In the genomic region with DNA sequence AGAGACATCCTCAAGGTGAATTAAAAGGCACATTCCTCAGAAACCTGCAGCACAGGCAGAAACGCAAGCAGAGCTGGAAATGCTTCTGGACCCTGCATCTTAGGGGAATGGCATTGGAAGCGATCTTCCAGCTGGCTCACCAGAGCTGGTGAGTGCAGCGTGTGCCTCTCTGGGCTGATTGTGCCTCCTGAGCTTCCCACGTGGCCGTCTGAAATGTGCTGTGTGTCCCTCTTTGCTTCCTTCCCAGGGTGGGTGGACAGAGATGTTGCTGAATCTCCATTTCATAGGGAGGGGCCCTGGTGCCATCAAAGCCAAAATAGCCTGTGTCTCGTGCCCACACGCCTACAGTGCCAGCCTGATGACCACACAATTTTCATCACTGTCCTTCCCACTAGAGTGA, we compare ENCODE assay signal across 38 cellular contexts. TPM values are rescaled to one million over a fixed set of nuclear protein-coding genes. Genes with fewer than 3 reads are reported as not detected.
"Had no signal": no experiment of that assay in that cellular context is flagged by ENCODE, and none has a peak within 500 bp of the region (broad histone marks: within the 10 kb centered on the region; RNA-seq: fewer than 3 reads in every experiment).

No MANE protein-coding gene starts in this region.

- H3K9me3 Mint-ChIP-seq: activated T-cell treated with anti-CD3 and anti-CD28 coated beads, Interleukin-2, amount 50 U/mL, for 24 hours; activated T-cell treated with anti-CD3 and anti-CD28 coated beads, Interleukin-2, amount 50 U/mL, for 4 hours; central memory CD8-positive, alpha-beta T cell had no signal

- H3K27me3 Mint-ChIP-seq: activated naive CD4-positive, alpha-beta T cell treated with anti-CD3 and anti-CD28 coated beads, Interleukin-2, amount 10 ng/mL, durations not matched to agents 7 days and 5 days; activated naive CD8-positive, alpha-beta T cell; activated naive CD8-positive, alpha-beta T cell treated with anti-CD3 and anti-CD28 coated beads for 36 hours; activated naive CD8-positive, alpha-beta T cell treated with anti-CD3 and anti-CD28 coated beads, Interleukin-2, amount 10 ng/mL, durations not matched to agents 7 days and 5 days; activated naive CD8-positive, alpha-beta T cell treated with anti-CD3 and anti-CD28 coated beads, Interleukin-2, amount 50 U/mL, for 24 hours; activated T-cell treated with anti-CD3 and anti-CD28 coated beads, Interleukin-2, amount 50 U/mL, for 24 hours; activated T-helper 17 cell treated with anti-CD3 and anti-CD28 coated beads, Interleukin-2, amount 50 U/mL, for 72 hours; brain; central memory CD8-positive, alpha-beta T cell had no signal

- H3K4me1 Mint-ChIP-seq: activated naive CD4-positive, alpha-beta T cell treated with anti-CD3 and anti-CD28 coated beads, Interleukin-2, amount 10 ng/mL, durations not matched to agents 7 days and 5 days; activated naive CD4-positive, alpha-beta T cell treated with anti-CD3 and anti-CD28 coated beads, Interleukin-2, amount 50 U/mL, for 24 hours; activated naive CD8-positive, alpha-beta T cell treated with anti-CD3 and anti-CD28 coated beads for 36 hours; activated naive CD8-positive, alpha-beta T cell treated with anti-CD3 and anti-CD28 coated beads, Interleukin-2, amount 10 ng/mL, durations not matched to agents 7 days and 5 days; activated naive CD8-positive, alpha-beta T cell treated with anti-CD3 and anti-CD28 coated beads, Interleukin-2, amount 50 U/mL, for 24 hours; activated T-helper 17 cell treated with anti-CD3 and anti-CD28 coated beads, Interleukin-2, amount 50 U/mL, for 72 hours; brain; central memory CD8-positive, alpha-beta T cell had no signal

- H3K27ac Mint-ChIP-seq: activated naive CD4-positive, alpha-beta T cell treated with anti-CD3 and anti-CD28 coated beads for 36 hours; activated naive CD4-positive, alpha-beta T cell treated with anti-CD3 and anti-CD28 coated beads, Interleukin-2, amount 10 ng/mL, durations not matched to agents 7 days and 5 days; activated naive CD4-positive, alpha-beta T cell treated with anti-CD3 and anti-CD28 coated beads, Interleukin-2, amount 50 U/mL, for 24 hours; activated naive CD4-positive, alpha-beta T cell treated with anti-CD3 and anti-CD28 coated beads, Interleukin-2, amount 50 U/mL, for 72 hours; activated naive CD8-positive, alpha-beta T cell; activated naive CD8-positive, alpha-beta T cell treated with anti-CD3 and anti-CD28 coated beads for 36 hours; activated naive CD8-positive, alpha-beta T cell treated with anti-CD3 and anti-CD28 coated beads, Interleukin-2, amount 10 ng/mL, durations not matched to agents 7 days and 5 days; activated naive CD8-positive, alpha-beta T cell treated with anti-CD3 and anti-CD28 coated beads, Interleukin-2, amount 50 U/mL, for 24 hours; activated T-cell treated with anti-CD3 and anti-CD28 coated beads, Interleukin-2, amount 50 U/mL, for 24 hours; activated T-cell treated with anti-CD3 and anti-CD28 coated beads, Interleukin-2, amount 50 U/mL, for 72 hours; activated T-helper 1 cell treated with anti-CD3 and anti-CD28 coated beads, Interleukin-12 subunit alpha, Interleukin-12 subunit beta, Interleukin-2, Interleukin-4 antibody, amounts not matched to agents 30 ng/mL and 10 ng/mL and 1 ng/mL, durations not matched to agents 14 hours and 24 hours and 36 hours; activated T-helper 17 cell treated with anti-CD3 and anti-CD28 coated beads, Interleukin-2, amount 50 U/mL, for 72 hours; activated T-helper 2 cell treated with anti-CD3 and anti-CD28 coated beads, Interferon-gamma antibody, Interleukin-2, Interleukin-4, amounts not matched to agents 10 μg/mL and 5 μg/mL and 100 μg/mL, durations not matched to agents 14 hours and 24 hours and 36 hours; brain had no signal

- H3K27ac ChIP-seq: adrenal gland, ascending aorta, body of pancreas, brain microvascular endothelial cell, breast epithelium, cardiac muscle cell had no signal

- H3K4me3 ChIP-seq: adrenal gland, ascending aorta, body of pancreas, breast epithelium, cardiac muscle cell had no signal

- H3K4me1 ChIP-seq: adrenal gland, ascending aorta, body of pancreas, breast epithelium had no signal

- H3K36me3 Mint-ChIP-seq: activated naive CD4-positive, alpha-beta T cell treated with anti-CD3 and anti-CD28 coated beads, Interleukin-2, amount 10 ng/mL, durations not matched to agents 7 days and 5 days; activated naive CD4-positive, alpha-beta T cell treated with anti-CD3 and anti-CD28 coated beads, Interleukin-2, amount 50 U/mL, for 24 hours; activated naive CD4-positive, alpha-beta T cell treated with anti-CD3 and anti-CD28 coated beads, Interleukin-2, amount 50 U/mL, for 72 hours; activated naive CD8-positive, alpha-beta T cell; activated naive CD8-positive, alpha-beta T cell treated with anti-CD3 and anti-CD28 coated beads for 36 hours; activated naive CD8-positive, alpha-beta T cell treated with anti-CD3 and anti-CD28 coated beads, Interleukin-2, amount 10 ng/mL, durations not matched to agents 7 days and 5 days; brain had no signal

- H3K4me3 Mint-ChIP-seq: activated naive CD4-positive, alpha-beta T cell treated with anti-CD3 and anti-CD28 coated beads for 36 hours; activated naive CD4-positive, alpha-beta T cell treated with anti-CD3 and anti-CD28 coated beads, Interleukin-2, amount 10 ng/mL, durations not matched to agents 7 days and 5 days; activated naive CD4-positive, alpha-beta T cell treated with anti-CD3 and anti-CD28 coated beads, Interleukin-2, amount 50 U/mL, for 24 hours; activated naive CD8-positive, alpha-beta T cell; activated naive CD8-positive, alpha-beta T cell treated with anti-CD3 and anti-CD28 coated beads for 36 hours; activated naive CD8-positive, alpha-beta T cell treated with anti-CD3 and anti-CD28 coated beads, Interleukin-2, amount 10 ng/mL, durations not matched to agents 7 days and 5 days; activated naive CD8-positive, alpha-beta T cell treated with anti-CD3 and anti-CD28 coated beads, Interleukin-2, amount 50 U/mL, for 24 hours; activated T-cell treated with anti-CD3 and anti-CD28 coated beads, Interleukin-2, amount 50 U/mL, for 24 hours; activated T-cell treated with anti-CD3 and anti-CD28 coated beads, Interleukin-2, amount 50 U/mL, for 4 hours; activated T-cell treated with anti-CD3 and anti-CD28 coated beads, Interleukin-2, amount 50 U/mL, for 72 hours; activated T-helper 1 cell treated with anti-CD3 and anti-CD28 coated beads, Interleukin-12 subunit alpha, Interleukin-12 subunit beta, Interleukin-2, Interleukin-4 antibody, amounts not matched to agents 30 ng/mL and 10 ng/mL and 1 ng/mL, durations not matched to agents 14 hours and 24 hours and 36 hours; activated T-helper 17 cell treated with anti-CD3 and anti-CD28 coated beads, Interleukin-2, amount 50 U/mL, for 72 hours; brain; central memory CD8-positive, alpha-beta T cell had no signal

- FAIRE-seq: astrocyte, bronchial epithelial cell had no signal

- DNase-seq: activated effector memory CD4-positive, alpha-beta T cell treated with anti-CD3 and anti-CD28 coated beads, Interleukin-2, amount 50 U/mL, for 16 hours; activated effector memory CD4-positive, alpha-beta T cell treated with Interleukin-2 at 50 U/mL for 16 hours; activated gamma-delta T cell; activated gamma-delta T cell treated with Interleukin-2 at 50 U/mL for 16 hours; activated naive CD4-positive, alpha-beta T cell; activated naive CD4-positive, alpha-beta T cell treated with anti-CD3 and anti-CD28 coated beads for 36 hours; activated naive CD4-positive, alpha-beta T cell treated with anti-CD3 and anti-CD28 coated beads, Interleukin-2, amount 10 ng/mL, durations not matched to agents 7 days and 5 days; activated naive CD4-positive, alpha-beta T cell treated with anti-CD3 and anti-CD28 coated beads, Interleukin-2, amount 50 U/mL, for 16 hours; activated naive CD4-positive, alpha-beta T cell treated with Interleukin-2 at 50 U/mL for 16 hours; activated naive CD8-positive, alpha-beta T cell treated with anti-CD3 and anti-CD28 coated beads for 36 hours; activated naive CD8-positive, alpha-beta T cell treated with anti-CD3 and anti-CD28 coated beads, Interleukin-2, amount 10 ng/mL, durations not matched to agents 7 days and 5 days; activated naive CD8-positive, alpha-beta T cell treated with anti-CD3 and anti-CD28 coated beads, Interleukin-2, amount 50 U/mL, for 24 hours; activated T-cell treated with anti-CD3 and anti-CD28 coated beads, Interleukin-2, amount 50 U/mL, for 1 hour; activated T-cell treated with anti-CD3 and anti-CD28 coated beads, Interleukin-2, amount 50 U/mL, for 24 hours; activated T-cell treated with anti-CD3 and anti-CD28 coated beads, Interleukin-2, amount 50 U/mL, for 4 hours; activated T-cell treated with anti-CD3 and anti-CD28 coated beads, Interleukin-2, amount 50 U/mL, for 48 hours; activated T-cell treated with anti-CD3 and anti-CD28 coated beads, Interleukin-2, amount 50 U/mL, for 72 hours; adrenal gland; amniotic stem cell; aorta; body of pancreas; brain microvascular endothelial cell; central memory CD4-positive, alpha-beta T cell; cerebellar nuclear complex had no signal

- H3K36me3 ChIP-seq: adrenal gland, ascending aorta, brain microvascular endothelial cell, breast epithelium, cardiac muscle cell had no signal

- H3K27me3 ChIP-seq: adrenal gland, ascending aorta, body of pancreas, brain microvascular endothelial cell, breast epithelium, cardiac muscle cell had no signal

- ATAC-seq: activated naive CD4-positive, alpha-beta T cell treated with anti-CD3 and anti-CD28 coated beads, Interleukin-2, amount 50 U/mL, for 72 hours; activated naive CD8-positive, alpha-beta T cell treated with anti-CD3 and anti-CD28 coated beads, Interleukin-2, amount 50 U/mL, for 24 hours; activated T-cell treated with anti-CD3 and anti-CD28 coated beads, Interleukin-2, amount 50 U/mL, for 4 hours; activated T-cell treated with anti-CD3 and anti-CD28 coated beads, Interleukin-2, amount 50 U/mL, for 72 hours; activated T-helper 17 cell treated with anti-CD3 and anti-CD28 coated beads, Interleukin-2, amount 50 U/mL, for 72 hours; body of pancreas had no signal

- H3K9me3 ChIP-seq: adrenal gland, ascending aorta, body of pancreas had no signal

RNA-seq across cellular contexts. Expression of a gene that starts 34.3 kb away (rescaled TPM):
- total RNA-seq: activated naive CD4-positive, alpha-beta T cell treated with anti-CD3 and anti-CD28 coated beads for 36 hours; activated naive CD4-positive, alpha-beta T cell treated with anti-CD3 and anti-CD28 coated beads, Interleukin-2, amount 50 U/mL, for 72 hours; activated naive CD8-positive, alpha-beta T cell treated with anti-CD3 and anti-CD28 coated beads for 36 hours; activated naive CD8-positive, alpha-beta T cell treated with anti-CD3 and anti-CD28 coated beads, Interleukin-2, amount 10 ng/mL, durations not matched to agents 7 days and 5 days; activated T-cell treated with anti-CD3 and anti-CD28 coated beads, Interleukin-2, amount 50 U/mL, for 4 hours; activated T-cell treated with anti-CD3 and anti-CD28 coated beads, Interleukin-2, amount 50 U/mL, for 72 hours; activated T-helper 1 cell treated with anti-CD3 and anti-CD28 coated beads, Interleukin-12 subunit alpha, Interleukin-12 subunit beta, Interleukin-2, Interleukin-4 antibody, amounts not matched to agents 30 ng/mL and 10 ng/mL and 1 ng/mL, durations not matched to agents 14 hours and 24 hours and 36 hours; activated T-helper 17 cell treated with anti-CD3 and anti-CD28 coated beads, Interleukin-2, amount 50 U/mL, for 72 hours; activated T-helper 2 cell treated with anti-CD3 and anti-CD28 coated beads, Interferon-gamma antibody, Interleukin-2, Interleukin-4, amounts not matched to agents 10 μg/mL and 5 μg/mL and 100 μg/mL, durations not matched to agents 14 hours and 24 hours and 36 hours; aorta; ascending aorta; astrocyte; breast epithelium; bronchial epithelial cell; cardiac septum had no signal
- polyA plus RNA-seq: aorta, cardiac muscle cell had no signal
